In the genomic region with DNA sequence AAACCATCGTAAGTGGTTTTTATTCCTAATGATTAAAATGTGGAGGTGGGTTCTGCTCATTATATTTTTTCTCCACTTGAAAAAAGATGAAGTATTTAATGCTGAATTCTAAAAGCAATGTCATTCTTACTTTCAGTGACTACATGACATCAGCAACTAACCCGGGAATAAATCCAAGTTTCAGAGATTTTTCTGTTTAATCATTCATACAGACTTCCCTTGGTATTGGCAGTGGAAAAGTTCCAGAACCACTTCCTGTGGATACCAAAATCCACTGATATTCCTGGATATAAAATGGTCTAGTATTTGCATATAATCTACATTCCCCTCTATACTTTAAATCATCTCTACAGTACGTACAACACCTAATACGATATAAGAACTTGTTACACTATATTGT, we compare ENCODE assay signal across 2 cellular contexts.
TF ChIP-seq lines count a peak whose summit lies in the region.

No MANE protein-coding gene starts in this region.

TF ChIP-seq in liver, 16 proteins besides CTCF, POLR2A, EP300 and RAD21 (continued from another document):
- TF ChIP-seq, protein P1, sequence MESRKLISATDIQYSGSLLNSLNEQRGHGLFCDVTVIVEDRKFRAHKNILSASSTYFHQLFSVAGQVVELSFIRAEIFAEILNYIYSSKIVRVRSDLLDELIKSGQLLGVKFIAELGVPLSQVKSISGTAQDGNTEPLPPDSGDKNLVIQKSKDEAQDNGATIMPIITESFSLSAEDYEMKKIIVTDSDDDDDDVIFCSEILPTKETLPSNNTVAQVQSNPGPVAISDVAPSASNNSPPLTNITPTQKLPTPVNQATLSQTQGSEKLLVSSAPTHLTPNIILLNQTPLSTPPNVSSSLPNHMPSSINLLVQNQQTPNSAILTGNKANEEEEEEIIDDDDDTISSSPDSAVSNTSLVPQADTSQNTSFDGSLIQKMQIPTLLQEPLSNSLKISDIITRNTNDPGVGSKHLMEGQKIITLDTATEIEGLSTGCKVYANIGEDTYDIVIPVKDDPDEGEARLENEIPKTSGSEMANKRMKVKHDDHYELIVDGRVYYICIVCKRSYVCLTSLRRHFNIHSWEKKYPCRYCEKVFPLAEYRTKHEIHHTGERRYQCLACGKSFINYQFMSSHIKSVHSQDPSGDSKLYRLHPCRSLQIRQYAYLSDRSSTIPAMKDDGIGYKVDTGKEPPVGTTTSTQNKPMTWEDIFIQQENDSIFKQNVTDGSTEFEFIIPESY (IDR thresholded peaks at IDR 0.05) = peak; percentile 29
- peak in 1 of 2 donors; percentile 31 for TF ChIP-seq RXRA (IDR thresholded peaks at IDR 0.05)
- TF ChIP-seq HNF4A (conservative IDR thresholded peaks at IDR 0.05) = peak in 1 of 2 donors; percentile 15
- TF ChIP-seq TAF1 (conservative IDR thresholded peaks at IDR 0.05) = no peak
- peak; percentile 17 for TF ChIP-seq YY1 (IDR thresholded peaks at IDR 0.05)
- TF ChIP-seq, protein P2, sequence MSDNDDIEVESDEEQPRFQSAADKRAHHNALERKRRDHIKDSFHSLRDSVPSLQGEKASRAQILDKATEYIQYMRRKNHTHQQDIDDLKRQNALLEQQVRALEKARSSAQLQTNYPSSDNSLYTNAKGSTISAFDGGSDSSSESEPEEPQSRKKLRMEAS (IDR thresholded peaks at IDR 0.05) = no peak
- TF ChIP-seq FOXA2 (IDR thresholded peaks at IDR 0.05) = peak; percentile 14
- TF ChIP-seq SP1 (IDR thresholded peaks at IDR 0.05) = peak; percentile 34
- TF ChIP-seq, protein P3, sequence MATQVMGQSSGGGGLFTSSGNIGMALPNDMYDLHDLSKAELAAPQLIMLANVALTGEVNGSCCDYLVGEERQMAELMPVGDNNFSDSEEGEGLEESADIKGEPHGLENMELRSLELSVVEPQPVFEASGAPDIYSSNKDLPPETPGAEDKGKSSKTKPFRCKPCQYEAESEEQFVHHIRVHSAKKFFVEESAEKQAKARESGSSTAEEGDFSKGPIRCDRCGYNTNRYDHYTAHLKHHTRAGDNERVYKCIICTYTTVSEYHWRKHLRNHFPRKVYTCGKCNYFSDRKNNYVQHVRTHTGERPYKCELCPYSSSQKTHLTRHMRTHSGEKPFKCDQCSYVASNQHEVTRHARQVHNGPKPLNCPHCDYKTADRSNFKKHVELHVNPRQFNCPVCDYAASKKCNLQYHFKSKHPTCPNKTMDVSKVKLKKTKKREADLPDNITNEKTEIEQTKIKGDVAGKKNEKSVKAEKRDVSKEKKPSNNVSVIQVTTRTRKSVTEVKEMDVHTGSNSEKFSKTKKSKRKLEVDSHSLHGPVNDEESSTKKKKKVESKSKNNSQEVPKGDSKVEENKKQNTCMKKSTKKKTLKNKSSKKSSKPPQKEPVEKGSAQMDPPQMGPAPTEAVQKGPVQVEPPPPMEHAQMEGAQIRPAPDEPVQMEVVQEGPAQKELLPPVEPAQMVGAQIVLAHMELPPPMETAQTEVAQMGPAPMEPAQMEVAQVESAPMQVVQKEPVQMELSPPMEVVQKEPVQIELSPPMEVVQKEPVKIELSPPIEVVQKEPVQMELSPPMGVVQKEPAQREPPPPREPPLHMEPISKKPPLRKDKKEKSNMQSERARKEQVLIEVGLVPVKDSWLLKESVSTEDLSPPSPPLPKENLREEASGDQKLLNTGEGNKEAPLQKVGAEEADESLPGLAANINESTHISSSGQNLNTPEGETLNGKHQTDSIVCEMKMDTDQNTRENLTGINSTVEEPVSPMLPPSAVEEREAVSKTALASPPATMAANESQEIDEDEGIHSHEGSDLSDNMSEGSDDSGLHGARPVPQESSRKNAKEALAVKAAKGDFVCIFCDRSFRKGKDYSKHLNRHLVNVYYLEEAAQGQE (IDR thresholded peaks at IDR 0.05) = peak; percentile 98
- peak; percentile 15 to 57 for TF ChIP-seq GABPA (IDR thresholded peaks at IDR 0.05 in 1 of 2, conservative IDR thresholded peaks at IDR 0.05 in 1 of 2)
- peak in 1 of 2 donors; percentile 39 for TF ChIP-seq JUND (IDR thresholded peaks at IDR 0.05)
- TF ChIP-seq HNF4G (IDR thresholded peaks at IDR 0.05) = no peak
- TF ChIP-seq, protein P4, sequence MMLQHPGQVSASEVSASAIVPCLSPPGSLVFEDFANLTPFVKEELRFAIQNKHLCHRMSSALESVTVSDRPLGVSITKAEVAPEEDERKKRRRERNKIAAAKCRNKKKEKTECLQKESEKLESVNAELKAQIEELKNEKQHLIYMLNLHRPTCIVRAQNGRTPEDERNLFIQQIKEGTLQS (IDR thresholded peaks at IDR 0.05) = no peak
- no peak for TF ChIP-seq NR2F2 (IDR thresholded peaks at IDR 0.05)

TF ChIP-seq in HepG2, 621 proteins besides CTCF, POLR2A, EP300 and RAD21 (continued from another document):
- TF ChIP-seq PRPF4 (IDR thresholded peaks at IDR 0.05; ENCODE audit: low read depth, low read length, poor library complexity, severe bottlenecking) (no peak), ZNF552 (CRISPR knock-in tag; IDR thresholded peaks at IDR 0.05; ENCODE audit: borderline replicate concordance) (no peak), ZNF570 (CRISPR knock-in tag; IDR thresholded peaks at IDR 0.05; ENCODE audit: borderline replicate concordance) (no peak), ZNF607 (CRISPR knock-in tag; IDR thresholded peaks at IDR 0.05; ENCODE audit: borderline replicate concordance) (no peak), CREB1 (IDR thresholded peaks at IDR 0.05) (no peak), CREB1 (CRISPR knock-in tag; IDR thresholded peaks at IDR 0.05) (no peak), ZNF460 (CRISPR knock-in tag; IDR thresholded peaks at IDR 0.05; ENCODE audit: borderline replicate concordance) (no peak), ZSCAN30 (CRISPR knock-in tag; IDR thresholded peaks at IDR 0.05) (no peak), NFYB (CRISPR knock-in tag; IDR thresholded peaks at IDR 0.05) (no peak), MAFK (conservative IDR thresholded peaks at IDR 0.05 in 1 of 2, IDR thresholded peaks at IDR 0.05 in 1 of 2; ENCODE audit: low read length in 2 of 2) (no peak), ATF7 (IDR thresholded peaks at IDR 0.05) (no peak), ATF7 (CRISPR knock-in tag; IDR thresholded peaks at IDR 0.05) (no peak)
- TF ChIP-seq, protein P5, sequence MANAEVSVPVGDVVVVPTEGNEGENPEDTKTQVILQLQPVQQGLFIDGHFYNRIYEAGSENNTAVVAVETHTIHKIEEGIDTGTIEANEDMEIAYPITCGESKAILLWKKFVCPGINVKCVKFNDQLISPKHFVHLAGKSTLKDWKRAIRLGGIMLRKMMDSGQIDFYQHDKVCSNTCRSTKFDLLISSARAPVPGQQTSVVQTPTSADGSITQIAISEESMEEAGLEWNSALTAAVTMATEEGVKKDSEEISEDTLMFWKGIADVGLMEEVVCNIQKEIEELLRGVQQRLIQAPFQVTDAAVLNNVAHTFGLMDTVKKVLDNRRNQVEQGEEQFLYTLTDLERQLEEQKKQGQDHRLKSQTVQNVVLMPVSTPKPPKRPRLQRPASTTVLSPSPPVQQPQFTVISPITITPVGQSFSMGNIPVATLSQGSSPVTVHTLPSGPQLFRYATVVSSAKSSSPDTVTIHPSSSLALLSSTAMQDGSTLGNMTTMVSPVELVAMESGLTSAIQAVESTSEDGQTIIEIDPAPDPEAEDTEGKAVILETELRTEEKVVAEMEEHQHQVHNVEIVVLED (CRISPR knock-in tag; IDR thresholded peaks at IDR 0.05; ENCODE audit: borderline replicate concordance) = no peak
- TF ChIP-seq, protein P6, sequence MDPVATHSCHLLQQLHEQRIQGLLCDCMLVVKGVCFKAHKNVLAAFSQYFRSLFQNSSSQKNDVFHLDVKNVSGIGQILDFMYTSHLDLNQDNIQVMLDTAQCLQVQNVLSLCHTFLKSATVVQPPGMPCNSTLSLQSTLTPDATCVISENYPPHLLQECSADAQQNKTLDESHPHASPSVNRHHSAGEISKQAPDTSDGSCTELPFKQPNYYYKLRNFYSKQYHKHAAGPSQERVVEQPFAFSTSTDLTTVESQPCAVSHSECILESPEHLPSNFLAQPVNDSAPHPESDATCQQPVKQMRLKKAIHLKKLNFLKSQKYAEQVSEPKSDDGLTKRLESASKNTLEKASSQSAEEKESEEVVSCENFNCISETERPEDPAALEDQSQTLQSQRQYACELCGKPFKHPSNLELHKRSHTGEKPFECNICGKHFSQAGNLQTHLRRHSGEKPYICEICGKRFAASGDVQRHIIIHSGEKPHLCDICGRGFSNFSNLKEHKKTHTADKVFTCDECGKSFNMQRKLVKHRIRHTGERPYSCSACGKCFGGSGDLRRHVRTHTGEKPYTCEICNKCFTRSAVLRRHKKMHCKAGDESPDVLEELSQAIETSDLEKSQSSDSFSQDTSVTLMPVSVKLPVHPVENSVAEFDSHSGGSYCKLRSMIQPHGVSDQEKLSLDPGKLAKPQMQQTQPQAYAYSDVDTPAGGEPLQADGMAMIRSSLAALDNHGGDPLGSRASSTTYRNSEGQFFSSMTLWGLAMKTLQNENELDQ (CRISPR knock-in tag; IDR thresholded peaks at IDR 0.05; ENCODE audit: borderline replicate concordance) = no peak
- TF ChIP-seq, protein P7, sequence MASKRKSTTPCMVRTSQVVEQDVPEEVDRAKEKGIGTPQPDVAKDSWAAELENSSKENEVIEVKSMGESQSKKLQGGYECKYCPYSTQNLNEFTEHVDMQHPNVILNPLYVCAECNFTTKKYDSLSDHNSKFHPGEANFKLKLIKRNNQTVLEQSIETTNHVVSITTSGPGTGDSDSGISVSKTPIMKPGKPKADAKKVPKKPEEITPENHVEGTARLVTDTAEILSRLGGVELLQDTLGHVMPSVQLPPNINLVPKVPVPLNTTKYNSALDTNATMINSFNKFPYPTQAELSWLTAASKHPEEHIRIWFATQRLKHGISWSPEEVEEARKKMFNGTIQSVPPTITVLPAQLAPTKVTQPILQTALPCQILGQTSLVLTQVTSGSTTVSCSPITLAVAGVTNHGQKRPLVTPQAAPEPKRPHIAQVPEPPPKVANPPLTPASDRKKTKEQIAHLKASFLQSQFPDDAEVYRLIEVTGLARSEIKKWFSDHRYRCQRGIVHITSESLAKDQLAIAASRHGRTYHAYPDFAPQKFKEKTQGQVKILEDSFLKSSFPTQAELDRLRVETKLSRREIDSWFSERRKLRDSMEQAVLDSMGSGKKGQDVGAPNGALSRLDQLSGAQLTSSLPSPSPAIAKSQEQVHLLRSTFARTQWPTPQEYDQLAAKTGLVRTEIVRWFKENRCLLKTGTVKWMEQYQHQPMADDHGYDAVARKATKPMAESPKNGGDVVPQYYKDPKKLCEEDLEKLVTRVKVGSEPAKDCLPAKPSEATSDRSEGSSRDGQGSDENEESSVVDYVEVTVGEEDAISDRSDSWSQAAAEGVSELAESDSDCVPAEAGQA (IDR thresholded peaks at IDR 0.05; ENCODE audit: low read depth) = no peak
- TF ChIP-seq, protein P7 (CRISPR knock-in tag; IDR thresholded peaks at IDR 0.05; ENCODE audit: borderline replicate concordance) = no peak
- TF ChIP-seq, protein P8, sequence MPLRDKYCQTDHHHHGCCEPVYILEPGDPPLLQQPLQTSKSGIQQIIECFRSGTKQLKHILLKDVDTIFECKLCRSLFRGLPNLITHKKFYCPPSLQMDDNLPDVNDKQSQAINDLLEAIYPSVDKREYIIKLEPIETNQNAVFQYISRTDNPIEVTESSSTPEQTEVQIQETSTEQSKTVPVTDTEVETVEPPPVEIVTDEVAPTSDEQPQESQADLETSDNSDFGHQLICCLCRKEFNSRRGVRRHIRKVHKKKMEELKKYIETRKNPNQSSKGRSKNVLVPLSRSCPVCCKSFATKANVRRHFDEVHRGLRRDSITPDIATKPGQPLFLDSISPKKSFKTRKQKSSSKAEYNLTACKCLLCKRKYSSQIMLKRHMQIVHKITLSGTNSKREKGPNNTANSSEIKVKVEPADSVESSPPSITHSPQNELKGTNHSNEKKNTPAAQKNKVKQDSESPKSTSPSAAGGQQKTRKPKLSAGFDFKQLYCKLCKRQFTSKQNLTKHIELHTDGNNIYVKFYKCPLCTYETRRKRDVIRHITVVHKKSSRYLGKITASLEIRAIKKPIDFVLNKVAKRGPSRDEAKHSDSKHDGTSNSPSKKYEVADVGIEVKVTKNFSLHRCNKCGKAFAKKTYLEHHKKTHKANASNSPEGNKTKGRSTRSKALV (CRISPR knock-in tag; IDR thresholded peaks at IDR 0.05) = no peak
- TF ChIP-seq, protein P9, sequence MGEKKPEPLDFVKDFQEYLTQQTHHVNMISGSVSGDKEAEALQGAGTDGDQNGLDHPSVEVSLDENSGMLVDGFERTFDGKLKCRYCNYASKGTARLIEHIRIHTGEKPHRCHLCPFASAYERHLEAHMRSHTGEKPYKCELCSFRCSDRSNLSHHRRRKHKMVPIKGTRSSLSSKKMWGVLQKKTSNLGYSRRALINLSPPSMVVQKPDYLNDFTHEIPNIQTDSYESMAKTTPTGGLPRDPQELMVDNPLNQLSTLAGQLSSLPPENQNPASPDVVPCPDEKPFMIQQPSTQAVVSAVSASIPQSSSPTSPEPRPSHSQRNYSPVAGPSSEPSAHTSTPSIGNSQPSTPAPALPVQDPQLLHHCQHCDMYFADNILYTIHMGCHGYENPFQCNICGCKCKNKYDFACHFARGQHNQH (CRISPR knock-in tag; IDR thresholded peaks at IDR 0.05) = no peak
- TF ChIP-seq, protein P10, sequence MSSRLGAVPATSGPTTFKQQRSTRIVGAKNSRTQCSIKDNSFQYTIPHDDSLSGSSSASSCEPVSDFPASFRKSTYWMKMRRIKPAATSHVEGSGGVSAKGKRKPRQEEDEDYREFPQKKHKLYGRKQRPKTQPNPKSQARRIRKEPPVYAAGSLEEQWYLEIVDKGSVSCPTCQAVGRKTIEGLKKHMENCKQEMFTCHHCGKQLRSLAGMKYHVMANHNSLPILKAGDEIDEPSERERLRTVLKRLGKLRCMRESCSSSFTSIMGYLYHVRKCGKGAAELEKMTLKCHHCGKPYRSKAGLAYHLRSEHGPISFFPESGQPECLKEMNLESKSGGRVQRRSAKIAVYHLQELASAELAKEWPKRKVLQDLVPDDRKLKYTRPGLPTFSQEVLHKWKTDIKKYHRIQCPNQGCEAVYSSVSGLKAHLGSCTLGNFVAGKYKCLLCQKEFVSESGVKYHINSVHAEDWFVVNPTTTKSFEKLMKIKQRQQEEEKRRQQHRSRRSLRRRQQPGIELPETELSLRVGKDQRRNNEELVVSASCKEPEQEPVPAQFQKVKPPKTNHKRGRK (CRISPR knock-in tag; IDR thresholded peaks at IDR 0.05) = no peak
